In the genomic region with DNA sequence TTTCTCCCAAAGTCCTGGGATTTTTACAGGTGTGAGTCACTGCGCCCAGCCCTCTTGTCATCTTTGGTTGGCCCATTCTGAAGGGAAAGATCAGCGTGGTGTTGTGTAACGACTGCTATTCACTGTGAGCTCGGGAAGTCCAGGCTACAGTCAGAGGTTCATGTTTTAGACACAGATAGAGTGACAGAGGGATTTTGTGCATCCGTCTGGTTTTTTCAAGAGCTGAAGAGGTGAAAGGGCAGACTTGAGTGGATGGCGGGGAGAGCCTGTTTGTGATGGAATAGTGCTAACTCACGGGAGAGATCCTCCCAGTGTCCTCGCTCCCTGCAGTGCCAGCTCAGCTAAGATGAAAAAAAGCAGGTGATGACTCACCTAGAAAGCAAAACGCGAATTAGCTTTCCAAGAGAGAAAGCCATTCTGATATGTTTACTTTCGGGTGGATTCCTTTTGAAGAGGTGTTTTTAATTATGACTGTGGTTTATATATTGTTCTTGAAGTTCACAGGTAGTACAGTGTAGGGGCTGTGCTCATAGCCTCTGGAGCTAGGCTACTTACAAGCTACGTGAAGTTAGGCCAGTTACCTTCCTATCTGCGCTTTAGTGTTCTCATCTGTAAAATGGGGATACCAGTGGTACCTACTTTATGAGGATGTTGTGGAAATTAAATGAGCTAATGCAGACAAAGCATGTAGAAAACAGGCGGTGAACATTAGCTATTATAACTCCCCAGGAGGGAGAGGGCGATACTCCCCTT, we compare ENCODE assay signal across 10 cellular contexts.
DNase-seq lines count a peak whose midpoint lies in the region; ATAC-seq and TF ChIP-seq lines count a peak whose summit lies in the region.
"Had no signal": no experiment of that assay in that cellular context is flagged by ENCODE, and none has a peak within 500 bp of the region (broad histone marks: within the 10 kb centered on the region; RNA-seq: fewer than 3 reads in every experiment).

No MANE protein-coding gene starts in this region.

- peak overlapping the region in 1 of 2 experiments; percentile 46; a peak in 2 of 4 replicates for H3K4me3 ChIP-seq in HCT116 (replicated peaks in 1 of 2; ENCODE audit: low read depth in 1 of 2, low read length in 2 of 2)
- H3K4me3 ChIP-seq in testis, result no peak overlapping the region

- peaks cover 9% of the 10 kb centered on the region for H3K4me1 Mint-ChIP-seq in osteocyte (ENCODE audit: unreplicated experiment)

- no peaks in the 10 kb centered on the region for H3K9me2 ChIP-seq in HCT116 (ENCODE audit: insufficient read depth)

- TF ChIP-seq RAD21 in HCT116 (IDR thresholded peaks at IDR 0.05; ENCODE audit: low read depth), result peak; percentile 23; the same call in 1 of the 2 replicates

- no peak overlapping the region for H3K4me3 Mint-ChIP-seq in osteocyte (ENCODE audit: unreplicated experiment)

- intact Hi-C loops in HCT116 (cut with micrococcal nuclease), result loop anchor here (5.0 kb wide), 1 partner anchor 59 kb away; no protein-coding TSS in a partner anchor
- intact Hi-C loops in testis (cut with DNase I; ENCODE audit: low total_unique reads), result no loop called here

- POLR2A ChIA-PET in HCT116 (lab: Charles Lee), result interaction anchor here (0.7 to 1.3 kb wide), 6 partner anchors 9 to 412 kb away, joined by 3 to 5 read pairs (median 3); no protein-coding TSS in a partner anchor

- TF ChIP-seq CTCF in HCT116 (IDR thresholded peaks at IDR 0.05 in 2 of 3, conservative IDR thresholded peaks at IDR 0.05 in 1 of 3; ENCODE audit: borderline replicate concordance in 1 of 3, insufficient read depth in 1 of 3, low read depth in 2 of 3, low read length in 2 of 3) (no peak), osteocyte (IDR thresholded peaks at IDR 0.05) (no peak), testis (IDR thresholded peaks at IDR 0.05) (no peak)

- peak; percentile 98 for DNase-seq in HCT116 (ENCODE audit: low read depth, low spot score)
- peak; percentile 97 for DNase-seq in NCI-H2227 treated with DMSO at 0.1 percent for 48 hours (lab: John Stamatoyannopoulos, UW)
- peak in 20 of 61 donors; percentile 4 to 72 (median 15) for DNase-seq in caudate nucleus (lab: John Stamatoyannopoulos, UW)
- peak; percentile 53 for DNase-seq in osteocyte (ENCODE audit: extremely low spot score, unreplicated experiment)
- DNase-seq in testis, result no peak
- no peak for DNase-seq in amygdala (lab: John Stamatoyannopoulos, UW)
- no peak for DNase-seq in activated CD4-positive, alpha-beta T cell treated with anti-CD3 and anti-CD28 coated beads for 4 hours
- DNase-seq: activated CD4-positive, alpha-beta T cell treated with anti-CD3 and anti-CD28 coated beads, Interleukin-2, amount 50 U/mL, for 48 hours; NCI-H524 had no signal

- RAD21 ChIA-PET in HCT116 (lab: Charles Lee; ENCODE audit: low non-redundant PET in 1 of 2, low total read pairs in 2 of 2, uncharacterized antibody in 2 of 2, unreplicated experiment in 2 of 2), result interaction anchor here (0.6 to 0.9 kb wide), 4 partner anchors 10 to 540 kb away, joined by 3 to 5 read pairs (median 4); no protein-coding TSS in a partner anchor

- H3K4me1 ChIP-seq in HCT116 (ENCODE audit: control insufficient read depth in 1 of 2, insufficient read depth in 2 of 2, low read length in 2 of 2), result peaks cover 27 to 70% of the 10 kb centered on the region in 2 experiments
- no peaks in the 10 kb centered on the region for H3K4me1 ChIP-seq in testis

- peaks cover 5% of the 10 kb centered on the region for H3K9me3 Mint-ChIP-seq in osteocyte (ENCODE audit: unreplicated experiment)

- peak overlapping the region; percentile 2 for H3K27ac Mint-ChIP-seq in osteocyte (ENCODE audit: unreplicated experiment)

- 90 to 91% methylated on average over 15 of the region's 15 CpGs for WGBS in testis, 2 donors

- H3K27ac ChIP-seq in HCT116 (ENCODE audit: low read depth, low read length) (peak overlapping the region; percentile 55; the same call in 1 of the 2 replicates), caudate nucleus (ENCODE audit: low read depth, low read length) (peak overlapping the region; percentile 9), testis (no peak overlapping the region)

- peaks cover 2% of the 10 kb centered on the region for H3K36me3 Mint-ChIP-seq in osteocyte (ENCODE audit: unreplicated experiment)

- CTCF ChIA-PET in HCT116 (lab: Charles Lee), result interaction anchor here (0.7 to 1.2 kb wide), 3 partner anchors 8 to 109 kb away, joined by 3 to 6 read pairs (median 3); no protein-coding TSS in a partner anchor

- H3K27me3 Mint-ChIP-seq in osteocyte (ENCODE audit: unreplicated experiment), result no peaks in the 10 kb centered on the region

- peak overlapping the region; percentile 74 for H2AFZ ChIP-seq in HCT116 (ENCODE audit: low read depth, low read length, poor library complexity, severe bottlenecking)

- ATAC-seq in HCT116 (peak; percentile 81), GM21390 (IDR thresholded peaks at IDR 0.05; ENCODE audit: unreplicated experiment) (no peak)

- H4K20me1 ChIP-seq in HCT116 (ENCODE audit: insufficient read depth), result no peaks in the 10 kb centered on the region

- TF ChIP-seq POLR2A in HCT116 (IDR thresholded peaks at IDR 0.05; ENCODE audit: borderline replicate concordance, extremely low read depth, insufficient read depth, insufficient read length), result no peak
- TF ChIP-seq POLR2A in testis (IDR thresholded peaks at IDR 0.05), result no peak

- H3K4me2 ChIP-seq in HCT116 (ENCODE audit: low read length), result peak overlapping the region; percentile 77

- no peaks in the 10 kb centered on the region for H3K27me3 ChIP-seq in HCT116 (ENCODE audit: insufficient read depth, low read length)
- no peaks in the 10 kb centered on the region for H3K27me3 ChIP-seq in testis

- H3K79me2 ChIP-seq in HCT116 (ENCODE audit: insufficient read depth, low read length), result no peaks in the 10 kb centered on the region

- H3K36me3 ChIP-seq in HCT116 (ENCODE audit: control insufficient read depth in 1 of 2, insufficient read depth in 2 of 2, low read length in 2 of 2) (no peaks in the 10 kb centered on the region), testis (ENCODE audit: low read depth, missing control alignments) (no peaks in the 10 kb centered on the region)

- H3K9me3 ChIP-seq in HCT116 (ENCODE audit: control insufficient read depth in 1 of 2, insufficient read depth in 1 of 2, low read depth in 1 of 2, low read length in 2 of 2) (no peaks in the 10 kb centered on the region), testis (no peaks in the 10 kb centered on the region)

- no TSS peak for BruUV-seq in HCT116 (replicated peaks; lab: Mats Ljungman, UMichigan)

- peak overlapping the region; percentile 59 for H3K9ac ChIP-seq in HCT116 (ENCODE audit: low read length)

TF ChIP-seq in HCT116, 20 proteins besides CTCF, POLR2A, EP300 and RAD21 (continues in another document):
- TF ChIP-seq YY1 (IDR thresholded peaks at IDR 0.05; ENCODE audit: extremely low read depth, insufficient replicate concordance, low read depth, low read length), result peak; percentile 36
- peak; percentile 86 for TF ChIP-seq TCF7L2 (IDR thresholded peaks at IDR 0.05; ENCODE audit: borderline replicate concordance, extremely low read depth, insufficient read depth, insufficient read length)
- TF ChIP-seq ATF3 (IDR thresholded peaks at IDR 0.05), result peak; percentile 49; the same call in 1 of the 2 replicates
- no peak for TF ChIP-seq EZH2phosphoT487 (IDR thresholded peaks at IDR 0.05; ENCODE audit: borderline replicate concordance)
- peak; percentile 35; the same call in 1 of the 2 replicates for TF ChIP-seq POLR2AphosphoS5 (IDR thresholded peaks at IDR 0.05; ENCODE audit: low read depth, low read length)
- peak; percentile 80; the same call in 1 of the 2 replicates for TF ChIP-seq SRF (IDR thresholded peaks at IDR 0.05; ENCODE audit: low read depth)
- TF ChIP-seq ZFX (IDR thresholded peaks at IDR 0.05), result no peak
- TF ChIP-seq ZNF274 (IDR thresholded peaks at IDR 0.05; ENCODE audit: low read depth, low read length), result no peak
- TF ChIP-seq JUND (IDR thresholded peaks at IDR 0.05), result peak; percentile 98
- peak; percentile 84 for TF ChIP-seq CEBPB (IDR thresholded peaks at IDR 0.05; ENCODE audit: low read depth)
- no peak for TF ChIP-seq REST (IDR thresholded peaks at IDR 0.05; ENCODE audit: low read depth)
- peak; percentile 90 for TF ChIP-seq SIN3A (IDR thresholded peaks at IDR 0.05; ENCODE audit: low read depth)
- TF ChIP-seq, protein P1, sequence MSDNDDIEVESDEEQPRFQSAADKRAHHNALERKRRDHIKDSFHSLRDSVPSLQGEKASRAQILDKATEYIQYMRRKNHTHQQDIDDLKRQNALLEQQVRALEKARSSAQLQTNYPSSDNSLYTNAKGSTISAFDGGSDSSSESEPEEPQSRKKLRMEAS (IDR thresholded peaks at IDR 0.05), result peak; percentile 44; the same call in 1 of the 2 replicates
- no peak for TF ChIP-seq EZH2 (IDR thresholded peaks at IDR 0.05)
- no peak; the same call in 1 of the 2 replicates for TF ChIP-seq EGR1 (IDR thresholded peaks at IDR 0.05; ENCODE audit: low read depth)

Comparison
In these comparisons a context has a peak if more than half of its experiments do, and no peak if none do; other contexts are left out.
1. DNase-seq: peak in HCT116 (single experiment), NCI-H2227 treated with DMSO at 0.1 percent for 48 hours (single experiment) and osteocyte (single experiment); none in testis (single experiment), amygdala (0 of 56) and activated CD4-positive, alpha-beta T cell treated with anti-CD3 and anti-CD28 coated beads for 4 hours (0 of 2).
2. H3K27ac ChIP-seq: peak in HCT116 (single experiment) and caudate nucleus (single experiment); none in testis (0 of 2).